ENCODE assay signal across 9 cellular contexts in genomic region chr6:21022343-21023107, GRCh38.
DNase-seq lines count a peak whose midpoint lies in the region; ATAC-seq and TF ChIP-seq lines count a peak whose summit lies in the region.
"Had no signal": no experiment of that assay in that cellular context is flagged by ENCODE, and none has a peak within 500 bp of the region (broad histone marks: within the 10 kb centered on the region; RNA-seq: fewer than 3 reads in every experiment).

No MANE protein-coding gene starts in this region.

- H3K27me3 Mint-ChIP-seq in memory B cell, result no peaks in the 10 kb centered on the region
- H3K27me3 Mint-ChIP-seq: activated naive CD8-positive, alpha-beta T cell treated with anti-CD3 and anti-CD28 coated beads, Interleukin-2, amount 10 ng/mL, durations not matched to agents 7 days and 5 days had no signal

- DNase-seq in COR-L47 (lab: John Stamatoyannopoulos, UW) (peak; percentile 87), GM20000 (ENCODE audit: low spot score) (peak; percentile 41), SK-MEL-5 (ENCODE audit: low read depth, low spot score) (peak; percentile 95), memory B cell (ENCODE audit: low spot score in 2 of 2) (peak in 1 of 2 donors; percentile 4), HCEC 1CT (no peak), cerebellum (ENCODE audit: low spot score) (no peak), SJCRH30 (no peak)
- DNase-seq: activated naive CD8-positive, alpha-beta T cell treated with anti-CD3 and anti-CD28 coated beads, Interleukin-2, amount 10 ng/mL, durations not matched to agents 7 days and 5 days had no signal

- no peak overlapping the region for H3K4me3 ChIP-seq in SJCRH30

- peak; percentile 91 for ATAC-seq in HG03469 (IDR thresholded peaks at IDR 0.05; ENCODE audit: unreplicated experiment)
- ATAC-seq in memory B cell (ENCODE audit: low read depth), result peak; percentile 84

- no peak overlapping the region for H3K27ac ChIP-seq in SJCRH30

- H3K36me3 ChIP-seq in SJCRH30, result no peaks in the 10 kb centered on the region

- H3K4me1 ChIP-seq in SJCRH30, result no peaks in the 10 kb centered on the region

- peaks cover 5% of the 10 kb centered on the region for H3K9me3 Mint-ChIP-seq in memory B cell

- H3K36me3 Mint-ChIP-seq in memory B cell, result peaks cover 9% of the 10 kb centered on the region

- H3K9me3 ChIP-seq in SJCRH30 (replicated peaks), result no peaks in the 10 kb centered on the region

- in situ Hi-C loops in SK-MEL-5 (cut with HindIII; ENCODE audit: low pct_unique_long_range_greater_than_20kb, low sequenced_read_pairs), result no loop called here

- peak overlapping the region; percentile 57 for H3K4me3 Mint-ChIP-seq in memory B cell
- H3K4me3 Mint-ChIP-seq: activated naive CD8-positive, alpha-beta T cell treated with anti-CD3 and anti-CD28 coated beads, Interleukin-2, amount 10 ng/mL, durations not matched to agents 7 days and 5 days had no signal

- H3K4me1 Mint-ChIP-seq in memory B cell, result peaks cover 14% of the 10 kb centered on the region
- H3K4me1 Mint-ChIP-seq: activated naive CD8-positive, alpha-beta T cell treated with anti-CD3 and anti-CD28 coated beads, Interleukin-2, amount 10 ng/mL, durations not matched to agents 7 days and 5 days had no signal

- no peaks in the 10 kb centered on the region for H3K27me3 ChIP-seq in SJCRH30

- TF ChIP-seq CTCF in GM20000 (IDR thresholded peaks at IDR 0.05; ENCODE audit: extremely low read depth, missing control alignments), result no peak

- peak overlapping the region; percentile 90 for H3K27ac Mint-ChIP-seq in memory B cell
- H3K27ac Mint-ChIP-seq: activated naive CD8-positive, alpha-beta T cell treated with anti-CD3 and anti-CD28 coated beads, Interleukin-2, amount 10 ng/mL, durations not matched to agents 7 days and 5 days had no signal

Comparison
In these comparisons a context has a peak if more than half of its experiments do, and no peak if none do; other contexts are left out.
1. DNase-seq: peak in COR-L47 (single experiment), GM20000 (single experiment) and SK-MEL-5 (single experiment); none in HCEC 1CT (single experiment), cerebellum (single experiment) and SJCRH30 (0 of 2).